14 cellular contexts compared by ENCODE assay signal in the genomic region with DNA sequence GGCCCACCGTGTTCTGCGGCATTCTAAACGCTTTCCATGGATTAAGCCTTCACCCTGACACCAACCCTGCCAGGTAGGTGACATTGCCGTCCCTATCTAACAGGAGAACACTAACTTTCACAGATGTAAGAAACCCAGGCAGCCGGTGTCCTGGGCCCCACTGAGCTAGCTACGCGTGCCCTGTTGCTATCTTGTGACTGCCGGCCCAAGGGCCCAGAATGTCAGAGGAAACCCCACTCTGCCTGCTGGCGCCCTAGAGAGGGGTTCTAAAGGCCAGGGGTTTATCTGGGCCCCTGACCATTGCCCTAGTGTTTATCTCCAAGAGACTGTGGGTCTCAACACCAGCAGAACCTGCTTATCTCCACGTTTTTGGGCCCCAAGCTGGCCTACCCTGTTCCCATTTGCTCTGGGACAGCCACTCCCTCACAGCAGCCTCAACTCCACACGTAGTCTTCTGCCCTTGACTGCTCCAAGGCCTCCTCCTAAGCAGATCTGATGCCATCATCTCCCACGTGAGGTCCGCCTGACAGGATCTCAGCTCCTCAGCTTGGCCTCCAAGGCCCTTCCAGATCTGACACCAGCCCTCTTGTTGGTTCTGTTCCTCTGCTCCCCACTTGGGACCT.
"Had no signal": no experiment of that assay in that cellular context is flagged by ENCODE, and none has a peak within 500 bp of the region (broad histone marks: within the 10 kb centered on the region; RNA-seq: fewer than 3 reads in every experiment).

No MANE protein-coding gene starts in this region.

- H3K27me3 ChIP-seq: transverse colon, vagina had no signal

- H3K9me3 ChIP-seq: transverse colon, vagina had no signal

- ATAC-seq: activated T-cell treated with anti-CD3 and anti-CD28 coated beads, Interleukin-2, amount 50 U/mL, for 72 hours; stimulated activated memory B cell treated with anti-CD40 and anti-IgM and Interleukin-4, amounts not matched to agents 10 μg/mL and 1 μg/mL and 100 μg/mL, for 72 hours had no signal

- H3K4me3 ChIP-seq: transverse colon, vagina had no signal

- H3K36me3 ChIP-seq: transverse colon, vagina had no signal

- H3K27ac ChIP-seq: parathyroid adenoma, transverse colon, vagina had no signal

- DNase-seq: activated CD4-positive, alpha-beta T cell treated with anti-CD3 and anti-CD28 coated beads, Interleukin-2, amount 10 ng/mL, durations not matched to agents 7 days and 5 days; activated CD4-positive, CD25-positive, alpha-beta regulatory T cell; activated CD8-positive, alpha-beta memory T cell treated with anti-CD3 and anti-CD28 coated beads, Interleukin-2, amount 50 U/mL, for 48 hours; activated gamma-delta T cell treated with Interleukin-2 at 50 U/mL for 16 hours; activated naive CD8-positive, alpha-beta T cell treated with anti-CD3 and anti-CD28 coated beads for 36 hours; activated T-cell treated with anti-CD3 and anti-CD28 coated beads, Interleukin-2, amount 50 U/mL, for 72 hours; kidney; nephron progenitor cell; retina; SW 1271; transverse colon had no signal

- H3K4me1 ChIP-seq: parathyroid adenoma had no signal
